In genomic region chr9:124863371-124863831, GRCh38 we compare ENCODE assay signal across 11 cellular contexts. TPM values are rescaled to one million over a fixed set of nuclear protein-coding genes. Genes with fewer than 3 reads are reported as not detected.
DNase-seq lines count a peak whose midpoint lies in the region; ATAC-seq, FAIRE-seq and TF ChIP-seq lines count a peak whose summit lies in the region.
"Had no signal": no experiment of that assay in that cellular context is flagged by ENCODE, and none has a peak within 500 bp of the region (broad histone marks: within the 10 kb centered on the region; RNA-seq: fewer than 3 reads in every experiment).

No MANE protein-coding gene starts in this region.

- peaks cover 42% of the 10 kb centered on the region for H3K4me1 Mint-ChIP-seq in activated naive CD4-positive, alpha-beta T cell treated with anti-CD3 and anti-CD28 coated beads, Interleukin-2, amount 50 U/mL, for 24 hours
- H3K4me1 Mint-ChIP-seq in activated B cell treated with CpG ODN at 0.5 μM for 24 hours (peaks cover 53% of the 10 kb centered on the region), type B pancreatic cell (ENCODE audit: unreplicated experiment) (peaks cover 20% of the 10 kb centered on the region)

- CTCF ChIA-PET in activated B cell treated with CpG ODN at 0.5 μM for 24 hours (lab: Charles Lee): interaction anchor here (0.9 to 3.8 kb wide), 2 partner anchors 10 to 86 kb away, joined by 3 to 28 read pairs; partner anchors contain the start of genes OLFML2A and WDR38

- H3K9me1 ChIP-seq in keratinocyte (ENCODE audit: control insufficient read depth, extremely low read depth, insufficient read depth, low read length): no peaks in the 10 kb centered on the region

- H3K36me3 ChIP-seq in keratinocyte (ENCODE audit: control insufficient read depth in 2 of 2, extremely low read depth in 1 of 2, insufficient read depth in 2 of 2, low read length in 2 of 2): peaks cover 20 to 30% of the 10 kb centered on the region in 2 experiments

- intact Hi-C loops in activated B cell treated with CpG ODN at 0.5 μM for 24 hours (cut with micrococcal nuclease): loop anchor here (2.0 to 5.0 kb wide), 6 partner anchors 93 to 884 kb away; partner anchors contain the start of genes GAPVD1, HSPA5, NR6A1 and PBX3

- H3K9me3 Mint-ChIP-seq in activated naive CD4-positive, alpha-beta T cell treated with anti-CD3 and anti-CD28 coated beads, Interleukin-2, amount 50 U/mL, for 24 hours: no peaks in the 10 kb centered on the region
- H3K9me3 Mint-ChIP-seq in activated B cell treated with CpG ODN at 0.5 μM for 24 hours: no peaks in the 10 kb centered on the region
- H3K9me3 Mint-ChIP-seq in type B pancreatic cell: no peaks in the 10 kb centered on the region

- dilution Hi-C loops in keratinocyte (cut with MboI; ENCODE audit: extremely low pct_ligation_motif_present, low sequenced_read_pairs): no loop called here

- ATAC-seq in activated B cell treated with CpG ODN at 0.5 μM for 24 hours (ENCODE audit: low read depth): no peak

- peaks cover 18% of the 10 kb centered on the region for H3K36me3 Mint-ChIP-seq in activated naive CD4-positive, alpha-beta T cell treated with anti-CD3 and anti-CD28 coated beads, Interleukin-2, amount 50 U/mL, for 24 hours
- H3K36me3 Mint-ChIP-seq in activated B cell treated with CpG ODN at 0.5 μM for 24 hours (ENCODE audit: low read depth) (peaks cover 37% of the 10 kb centered on the region), type B pancreatic cell (peaks cover 9% of the 10 kb centered on the region)

- H4K20me1 ChIP-seq in keratinocyte (ENCODE audit: control insufficient read depth, extremely low read depth, insufficient read depth, low read length): peaks cover 22% of the 10 kb centered on the region

- H3K27ac Mint-ChIP-seq in activated naive CD4-positive, alpha-beta T cell treated with anti-CD3 and anti-CD28 coated beads, Interleukin-2, amount 50 U/mL, for 24 hours: no peak overlapping the region
- H3K27ac Mint-ChIP-seq in activated B cell treated with CpG ODN at 0.5 μM for 24 hours (peak overlapping the region; percentile 81), type B pancreatic cell (peak overlapping the region; percentile 40)

- H3K27me3 ChIP-seq in keratinocyte (ENCODE audit: control insufficient read depth, extremely low read depth, insufficient read depth, low read length): no peaks in the 10 kb centered on the region
- H3K27me3 ChIP-seq: adrenal gland had no signal

- TF ChIP-seq CTCF in activated B cell treated with CpG ODN at 0.5 μM for 24 hours (IDR thresholded peaks at IDR 0.05): no peak
- no peak for TF ChIP-seq CTCF in keratinocyte (optimal IDR thresholded peaks at IDR 0.05 in 1 of 3, IDR thresholded peaks at IDR 0.05 in 1 of 3, conservative IDR thresholded peaks at IDR 0.05 in 1 of 3; ENCODE audit: extremely low read depth in 1 of 3, insufficient read depth in 2 of 3, low read length in 3 of 3)
- TF ChIP-seq CTCF in type B pancreatic cell (conservative IDR thresholded peaks at IDR 0.05): no peak

- DNase-seq in activated naive CD4-positive, alpha-beta T cell treated with anti-CD3 and anti-CD28 coated beads, Interleukin-2, amount 50 U/mL, for 16 hours: no peak
- DNase-seq in activated B cell treated with CpG ODN at 0.5 μM for 24 hours: no peak
- peak; percentile 59 for DNase-seq in keratinocyte (ENCODE audit: low read depth, low spot score)
- DNase-seq in type B pancreatic cell (ENCODE audit: extremely low spot score, unreplicated experiment): no peak
- no peak for DNase-seq in NCI-H146 (lab: John Stamatoyannopoulos, UW)
- DNase-seq in NCI-H748 treated with DMSO at 0.1 percent for 48 hours (lab: John Stamatoyannopoulos, UW): no peak
- DNase-seq in cerebellar nuclear complex (lab: John Stamatoyannopoulos, UW): no peak
- DNase-seq: adrenal gland, EL had no signal

- H3K4me1 ChIP-seq in keratinocyte (ENCODE audit: control insufficient read depth, extremely low read depth, insufficient read depth, low read length): peaks cover 35% of the 10 kb centered on the region

- peak overlapping the region; percentile 91 for H3K27ac ChIP-seq in keratinocyte (ENCODE audit: control insufficient read depth, insufficient read depth, low read length)

- H3K4me2 ChIP-seq in keratinocyte (ENCODE audit: control insufficient read depth, extremely low read depth, insufficient read depth, low read depth, low read length): peak overlapping the region; percentile 97

- H2AFZ ChIP-seq in keratinocyte (ENCODE audit: control insufficient read depth, low read length): peak overlapping the region; percentile 55

- H3K9ac ChIP-seq in keratinocyte (ENCODE audit: control insufficient read depth, extremely low read depth, insufficient read depth, low read length): peak overlapping the region; percentile 96

- POLR2A ChIA-PET in activated B cell treated with CpG ODN at 0.5 μM for 24 hours (lab: Charles Lee): interaction anchor here (0.7 to 4.3 kb wide), 2 partner anchors 8 to 71 kb away, joined by 4 to 164 read pairs; no protein-coding TSS in a partner anchor

- FAIRE-seq in keratinocyte (lab: Jason Lieb, UNC): peak; percentile 81

- H3K79me2 ChIP-seq in keratinocyte (ENCODE audit: control insufficient read depth, insufficient read depth, low read length): peaks cover 44% of the 10 kb centered on the region

- no peaks in the 10 kb centered on the region for H3K27me3 Mint-ChIP-seq in activated naive CD4-positive, alpha-beta T cell treated with anti-CD3 and anti-CD28 coated beads, Interleukin-2, amount 50 U/mL, for 24 hours
- H3K27me3 Mint-ChIP-seq in activated B cell treated with CpG ODN at 0.5 μM for 24 hours (no peaks in the 10 kb centered on the region), type B pancreatic cell (no peaks in the 10 kb centered on the region)

- no peaks in the 10 kb centered on the region for H3K9me3 ChIP-seq in keratinocyte (ENCODE audit: control insufficient read depth, low read depth, low read length)
- H3K9me3 ChIP-seq: adrenal gland had no signal

- peak overlapping the region in 2 of 3 experiments; percentile 41 to 92 for H3K4me3 ChIP-seq in keratinocyte (ENCODE audit: control insufficient read depth in 2 of 3, extremely low read depth in 1 of 3, insufficient read depth in 2 of 3, low read depth in 1 of 3, low read length in 3 of 3)
- H3K4me3 ChIP-seq: adrenal gland had no signal

- peak overlapping the region; percentile 50 for H3K4me3 Mint-ChIP-seq in activated naive CD4-positive, alpha-beta T cell treated with anti-CD3 and anti-CD28 coated beads, Interleukin-2, amount 50 U/mL, for 24 hours
- H3K4me3 Mint-ChIP-seq in activated B cell treated with CpG ODN at 0.5 μM for 24 hours (peak overlapping the region; percentile 44), type B pancreatic cell (peak overlapping the region; percentile 71)

RNA-seq across cellular contexts. Expression of gene ARPC5L, which starts 1.5 kb away (rescaled TPM):
- total RNA-seq in activated B cell treated with CpG ODN at 0.5 μM for 24 hours (91.5 and 93.1 TPM in 2 replicates), type B pancreatic cell (ENCODE audit: low replicate concordance) (37.9 and 38.9 TPM in 2 replicates)
- 79.5 to 107 TPM (median 102 TPM) in 3 replicates for polyA plus RNA-seq in keratinocyte
- 193 TPM for polyA plus RNA-seq in keratinocyte (2011; ENCODE audit: low read depth)
- polyA plus RNA-seq in keratinocyte (2011; cell fraction: cytosol; rRNA removed): 97.3 and 103 TPM in 2 replicates
- 58.9 and 80.7 TPM in 2 replicates for polyA plus RNA-seq in keratinocyte (2011; cell fraction: nucleus; rRNA removed)
- polyA plus RNA-seq in keratinocyte (2012; ENCODE audit: low replicate concordance): 88.5 and 126 TPM in 2 replicates
- polyA minus RNA-seq in keratinocyte: 13.2 to 34.9 TPM (median 23.4 TPM) in 3 replicates
- 41.1 TPM for polyA minus RNA-seq in keratinocyte (2011; cell fraction: cytosol; rRNA and poly(A)+ RNA removed)
- polyA minus RNA-seq in keratinocyte (2011; cell fraction: nucleus; rRNA and poly(A)+ RNA removed): 11.7 and 14.9 TPM in 2 replicates

RNA-seq across cellular contexts. Expression of gene RPL35, which starts 1.6 kb away (rescaled TPM):
- total RNA-seq in activated B cell treated with CpG ODN at 0.5 μM for 24 hours: 2,037 and 2,426 TPM in 2 replicates
- 2,334 to 5,073 TPM (median 3,325 TPM) in 3 replicates for polyA plus RNA-seq in keratinocyte
- polyA plus RNA-seq in keratinocyte (2011; ENCODE audit: low read depth): 2,668 TPM
- 894 and 1,713 TPM in 2 replicates for polyA plus RNA-seq in keratinocyte (2011; cell fraction: cytosol; rRNA removed)
- 508 and 737 TPM in 2 replicates for polyA plus RNA-seq in keratinocyte (2011; cell fraction: nucleus; rRNA removed)
- polyA plus RNA-seq in keratinocyte (2012; ENCODE audit: low replicate concordance): 3,012 and 3,893 TPM in 2 replicates
- 341 to 1,372 TPM (median 505 TPM) in 3 replicates for polyA minus RNA-seq in keratinocyte
- 894 TPM for polyA minus RNA-seq in keratinocyte (2011; cell fraction: cytosol; rRNA and poly(A)+ RNA removed)
- 127 TPM in 2 replicates for polyA minus RNA-seq in keratinocyte (2011; cell fraction: nucleus; rRNA and poly(A)+ RNA removed)
- 1,370 and 1,381 TPM in 2 replicates for total RNA-seq in type B pancreatic cell (ENCODE audit: low replicate concordance)

RNA-seq across cellular contexts. Expression of gene WDR38, which starts 10.1 kb away (rescaled TPM):
- total RNA-seq in activated B cell treated with CpG ODN at 0.5 μM for 24 hours (not detected in 2 replicates), type B pancreatic cell (ENCODE audit: low replicate concordance) (0.75 TPM in 1 of 2 replicates, not detected in the other)
- polyA plus RNA-seq in keratinocyte: not detected in 3 replicates
- polyA plus RNA-seq in keratinocyte (2011; ENCODE audit: low read depth): not detected
- not detected in 2 replicates for polyA plus RNA-seq in keratinocyte (2011; cell fraction: cytosol; rRNA removed)
- polyA plus RNA-seq in keratinocyte (2011; cell fraction: nucleus; rRNA removed): not detected in 2 replicates
- not detected in 2 replicates for polyA plus RNA-seq in keratinocyte (2012; ENCODE audit: low replicate concordance)
- not detected in 3 replicates for polyA minus RNA-seq in keratinocyte
- not detected for polyA minus RNA-seq in keratinocyte (2011; cell fraction: cytosol; rRNA and poly(A)+ RNA removed)
- polyA minus RNA-seq in keratinocyte (2011; cell fraction: nucleus; rRNA and poly(A)+ RNA removed): not detected in 2 replicates
- total RNA-seq: adrenal gland, ureter had no signal
